2 cellular contexts compared by ENCODE assay signal in the genomic region with DNA sequence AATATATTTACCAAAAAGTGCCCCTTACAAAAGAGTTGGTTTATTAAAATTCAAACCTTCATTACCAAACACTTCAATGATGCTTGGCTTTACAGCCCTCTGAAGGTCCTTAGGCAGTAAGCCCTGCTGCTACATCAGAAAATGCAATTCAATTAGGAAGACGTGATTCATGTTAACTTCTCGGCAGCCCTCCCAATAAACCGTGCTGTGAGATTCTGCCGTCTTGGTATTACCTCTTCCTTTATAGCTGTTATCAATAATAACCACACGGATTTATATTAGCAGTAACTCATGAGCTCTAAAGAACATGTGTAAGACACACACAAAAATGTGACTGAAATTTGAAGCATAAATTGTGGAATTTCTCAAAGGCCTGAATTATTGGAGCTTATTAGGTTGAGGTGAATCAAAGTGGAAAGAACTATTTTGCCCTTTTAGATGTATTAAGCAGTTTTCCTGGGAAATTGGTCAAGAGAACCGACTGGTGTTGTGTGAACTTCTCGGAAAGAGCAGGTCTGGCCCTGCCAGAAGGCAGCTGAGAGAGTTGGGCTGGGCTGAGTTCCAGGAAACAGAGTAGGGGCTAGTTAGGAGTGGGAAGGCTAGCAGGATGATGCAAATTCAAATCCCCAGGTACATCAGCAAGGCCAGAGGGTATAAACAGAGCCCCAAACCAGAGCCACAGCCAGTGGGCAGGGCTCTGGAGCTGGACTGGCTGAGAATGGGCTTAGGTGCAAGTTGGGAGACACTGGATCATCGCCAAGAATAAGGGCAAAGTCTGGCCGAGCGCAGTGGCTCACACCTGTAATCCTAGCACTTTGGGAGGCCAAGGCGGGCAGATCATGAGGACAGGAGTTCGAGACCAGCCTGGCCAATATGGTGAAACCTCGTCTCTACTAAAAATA.
TF ChIP-seq lines count a peak whose summit lies in the region.

No MANE protein-coding gene starts in this region.

TF ChIP-seq in K562, 482 proteins besides CTCF, POLR2A, EP300 and RAD21 (continued from another document and continues in another):
- TF ChIP-seq, protein P1, sequence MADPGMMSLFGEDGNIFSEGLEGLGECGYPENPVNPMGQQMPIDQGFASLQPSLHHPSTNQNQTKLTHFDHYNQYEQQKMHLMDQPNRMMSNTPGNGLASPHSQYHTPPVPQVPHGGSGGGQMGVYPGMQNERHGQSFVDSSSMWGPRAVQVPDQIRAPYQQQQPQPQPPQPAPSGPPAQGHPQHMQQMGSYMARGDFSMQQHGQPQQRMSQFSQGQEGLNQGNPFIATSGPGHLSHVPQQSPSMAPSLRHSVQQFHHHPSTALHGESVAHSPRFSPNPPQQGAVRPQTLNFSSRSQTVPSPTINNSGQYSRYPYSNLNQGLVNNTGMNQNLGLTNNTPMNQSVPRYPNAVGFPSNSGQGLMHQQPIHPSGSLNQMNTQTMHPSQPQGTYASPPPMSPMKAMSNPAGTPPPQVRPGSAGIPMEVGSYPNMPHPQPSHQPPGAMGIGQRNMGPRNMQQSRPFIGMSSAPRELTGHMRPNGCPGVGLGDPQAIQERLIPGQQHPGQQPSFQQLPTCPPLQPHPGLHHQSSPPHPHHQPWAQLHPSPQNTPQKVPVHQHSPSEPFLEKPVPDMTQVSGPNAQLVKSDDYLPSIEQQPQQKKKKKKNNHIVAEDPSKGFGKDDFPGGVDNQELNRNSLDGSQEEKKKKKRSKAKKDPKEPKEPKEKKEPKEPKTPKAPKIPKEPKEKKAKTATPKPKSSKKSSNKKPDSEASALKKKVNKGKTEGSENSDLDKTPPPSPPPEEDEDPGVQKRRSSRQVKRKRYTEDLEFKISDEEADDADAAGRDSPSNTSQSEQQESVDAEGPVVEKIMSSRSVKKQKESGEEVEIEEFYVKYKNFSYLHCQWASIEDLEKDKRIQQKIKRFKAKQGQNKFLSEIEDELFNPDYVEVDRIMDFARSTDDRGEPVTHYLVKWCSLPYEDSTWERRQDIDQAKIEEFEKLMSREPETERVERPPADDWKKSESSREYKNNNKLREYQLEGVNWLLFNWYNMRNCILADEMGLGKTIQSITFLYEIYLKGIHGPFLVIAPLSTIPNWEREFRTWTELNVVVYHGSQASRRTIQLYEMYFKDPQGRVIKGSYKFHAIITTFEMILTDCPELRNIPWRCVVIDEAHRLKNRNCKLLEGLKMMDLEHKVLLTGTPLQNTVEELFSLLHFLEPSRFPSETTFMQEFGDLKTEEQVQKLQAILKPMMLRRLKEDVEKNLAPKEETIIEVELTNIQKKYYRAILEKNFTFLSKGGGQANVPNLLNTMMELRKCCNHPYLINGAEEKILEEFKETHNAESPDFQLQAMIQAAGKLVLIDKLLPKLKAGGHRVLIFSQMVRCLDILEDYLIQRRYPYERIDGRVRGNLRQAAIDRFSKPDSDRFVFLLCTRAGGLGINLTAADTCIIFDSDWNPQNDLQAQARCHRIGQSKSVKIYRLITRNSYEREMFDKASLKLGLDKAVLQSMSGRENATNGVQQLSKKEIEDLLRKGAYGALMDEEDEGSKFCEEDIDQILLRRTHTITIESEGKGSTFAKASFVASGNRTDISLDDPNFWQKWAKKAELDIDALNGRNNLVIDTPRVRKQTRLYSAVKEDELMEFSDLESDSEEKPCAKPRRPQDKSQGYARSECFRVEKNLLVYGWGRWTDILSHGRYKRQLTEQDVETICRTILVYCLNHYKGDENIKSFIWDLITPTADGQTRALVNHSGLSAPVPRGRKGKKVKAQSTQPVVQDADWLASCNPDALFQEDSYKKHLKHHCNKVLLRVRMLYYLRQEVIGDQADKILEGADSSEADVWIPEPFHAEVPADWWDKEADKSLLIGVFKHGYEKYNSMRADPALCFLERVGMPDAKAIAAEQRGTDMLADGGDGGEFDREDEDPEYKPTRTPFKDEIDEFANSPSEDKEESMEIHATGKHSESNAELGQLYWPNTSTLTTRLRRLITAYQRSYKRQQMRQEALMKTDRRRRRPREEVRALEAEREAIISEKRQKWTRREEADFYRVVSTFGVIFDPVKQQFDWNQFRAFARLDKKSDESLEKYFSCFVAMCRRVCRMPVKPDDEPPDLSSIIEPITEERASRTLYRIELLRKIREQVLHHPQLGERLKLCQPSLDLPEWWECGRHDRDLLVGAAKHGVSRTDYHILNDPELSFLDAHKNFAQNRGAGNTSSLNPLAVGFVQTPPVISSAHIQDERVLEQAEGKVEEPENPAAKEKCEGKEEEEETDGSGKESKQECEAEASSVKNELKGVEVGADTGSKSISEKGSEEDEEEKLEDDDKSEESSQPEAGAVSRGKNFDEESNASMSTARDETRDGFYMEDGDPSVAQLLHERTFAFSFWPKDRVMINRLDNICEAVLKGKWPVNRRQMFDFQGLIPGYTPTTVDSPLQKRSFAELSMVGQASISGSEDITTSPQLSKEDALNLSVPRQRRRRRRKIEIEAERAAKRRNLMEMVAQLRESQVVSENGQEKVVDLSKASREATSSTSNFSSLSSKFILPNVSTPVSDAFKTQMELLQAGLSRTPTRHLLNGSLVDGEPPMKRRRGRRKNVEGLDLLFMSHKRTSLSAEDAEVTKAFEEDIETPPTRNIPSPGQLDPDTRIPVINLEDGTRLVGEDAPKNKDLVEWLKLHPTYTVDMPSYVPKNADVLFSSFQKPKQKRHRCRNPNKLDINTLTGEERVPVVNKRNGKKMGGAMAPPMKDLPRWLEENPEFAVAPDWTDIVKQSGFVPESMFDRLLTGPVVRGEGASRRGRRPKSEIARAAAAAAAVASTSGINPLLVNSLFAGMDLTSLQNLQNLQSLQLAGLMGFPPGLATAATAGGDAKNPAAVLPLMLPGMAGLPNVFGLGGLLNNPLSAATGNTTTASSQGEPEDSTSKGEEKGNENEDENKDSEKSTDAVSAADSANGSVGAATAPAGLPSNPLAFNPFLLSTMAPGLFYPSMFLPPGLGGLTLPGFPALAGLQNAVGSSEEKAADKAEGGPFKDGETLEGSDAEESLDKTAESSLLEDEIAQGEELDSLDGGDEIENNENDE (IDR thresholded peaks at IDR 0.05; ENCODE audit: low read depth, low read length): no peak
- TF ChIP-seq, protein P2, sequence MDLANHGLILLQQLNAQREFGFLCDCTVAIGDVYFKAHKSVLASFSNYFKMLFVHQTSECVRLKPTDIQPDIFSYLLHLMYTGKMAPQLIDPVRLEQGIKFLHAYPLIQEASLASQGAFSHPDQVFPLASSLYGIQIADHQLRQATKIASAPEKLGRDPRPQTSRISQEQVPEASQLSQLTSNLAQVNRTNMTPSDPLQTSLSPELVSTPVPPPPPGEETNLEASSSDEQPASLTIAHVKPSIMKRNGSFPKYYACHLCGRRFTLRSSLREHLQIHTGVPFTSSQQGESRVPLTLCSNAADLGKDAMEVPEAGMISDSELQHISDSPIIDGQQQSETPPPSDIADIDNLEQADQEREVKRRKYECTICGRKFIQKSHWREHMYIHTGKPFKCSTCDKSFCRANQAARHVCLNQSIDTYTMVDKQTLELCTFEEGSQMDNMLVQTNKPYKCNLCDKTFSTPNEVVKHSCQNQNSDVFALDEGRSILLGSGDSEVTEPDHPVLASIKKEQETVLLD (IDR thresholded peaks at IDR 0.05): peak; percentile 14; the same call in 1 of the 2 replicates
- no peak for TF ChIP-seq SIN3A (IDR thresholded peaks at IDR 0.05; ENCODE audit: borderline replicate concordance in 2 of 2, control insufficient read depth in 1 of 2, low read depth in 2 of 2, low read length in 2 of 2)

TF ChIP-seq in HepG2, 621 proteins besides CTCF, POLR2A, EP300 and RAD21 (continued from another document):
- TF ChIP-seq, protein P3, sequence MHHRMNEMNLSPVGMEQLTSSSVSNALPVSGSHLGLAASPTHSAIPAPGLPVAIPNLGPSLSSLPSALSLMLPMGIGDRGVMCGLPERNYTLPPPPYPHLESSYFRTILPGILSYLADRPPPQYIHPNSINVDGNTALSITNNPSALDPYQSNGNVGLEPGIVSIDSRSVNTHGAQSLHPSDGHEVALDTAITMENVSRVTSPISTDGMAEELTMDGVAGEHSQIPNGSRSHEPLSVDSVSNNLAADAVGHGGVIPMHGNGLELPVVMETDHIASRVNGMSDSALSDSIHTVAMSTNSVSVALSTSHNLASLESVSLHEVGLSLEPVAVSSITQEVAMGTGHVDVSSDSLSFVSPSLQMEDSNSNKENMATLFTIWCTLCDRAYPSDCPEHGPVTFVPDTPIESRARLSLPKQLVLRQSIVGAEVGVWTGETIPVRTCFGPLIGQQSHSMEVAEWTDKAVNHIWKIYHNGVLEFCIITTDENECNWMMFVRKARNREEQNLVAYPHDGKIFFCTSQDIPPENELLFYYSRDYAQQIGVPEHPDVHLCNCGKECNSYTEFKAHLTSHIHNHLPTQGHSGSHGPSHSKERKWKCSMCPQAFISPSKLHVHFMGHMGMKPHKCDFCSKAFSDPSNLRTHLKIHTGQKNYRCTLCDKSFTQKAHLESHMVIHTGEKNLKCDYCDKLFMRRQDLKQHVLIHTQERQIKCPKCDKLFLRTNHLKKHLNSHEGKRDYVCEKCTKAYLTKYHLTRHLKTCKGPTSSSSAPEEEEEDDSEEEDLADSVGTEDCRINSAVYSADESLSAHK (CRISPR knock-in tag; IDR thresholded peaks at IDR 0.05; ENCODE audit: borderline replicate concordance): no peak
- TF ChIP-seq ZNF44 (CRISPR knock-in tag; IDR thresholded peaks at IDR 0.05): 0 out of 2 replicates have a peak, but pooled peaks have one; percentile 23
- TF ChIP-seq FOSL2 (CRISPR knock-in tag; IDR thresholded peaks at IDR 0.05): 0 out of 2 replicates have a peak, but pooled peaks have one; percentile 18
- 0 out of 2 replicates have a peak, but pooled peaks have one; percentile 28 for TF ChIP-seq CHD4 (IDR thresholded peaks at IDR 0.05; ENCODE audit: borderline replicate concordance, low read length)
- TF ChIP-seq ZNF367 (CRISPR knock-in tag; IDR thresholded peaks at IDR 0.05; ENCODE audit: borderline replicate concordance): no peak
- TF ChIP-seq ZNF264 (CRISPR knock-in tag; IDR thresholded peaks at IDR 0.05): no peak
